12 cellular contexts compared by ENCODE assay signal in genomic region chr16:8865145-8865882, GRCh38. TPM values are rescaled to one million over a fixed set of nuclear protein-coding genes. Genes with fewer than 3 reads are reported as not detected.
DNase-seq lines count a peak whose midpoint lies in the region; ATAC-seq and TF ChIP-seq lines count a peak whose summit lies in the region.
"Had no signal": no experiment of that assay in that cellular context is flagged by ENCODE, and none has a peak within 500 bp of the region (broad histone marks: within the 10 kb centered on the region; RNA-seq: fewer than 3 reads in every experiment).

No MANE protein-coding gene starts in this region.

- H3K9me3 Mint-ChIP-seq in GM23338 = no peaks in the 10 kb centered on the region; the same call in 2 of the 3 replicates
- H3K9me3 Mint-ChIP-seq in natural killer cell = no peaks in the 10 kb centered on the region

- H3K27ac ChIP-seq in 22Rv1 = peak overlapping the region; percentile 46; the same call in 1 of the 2 replicates
- peak overlapping the region; percentile 95 for H3K27ac ChIP-seq in GM23338 (ENCODE audit: low read depth)
- peak overlapping the region; percentile 83 for H3K27ac ChIP-seq in caudate nucleus (ENCODE audit: low read depth, low read length)

- H3K36me3 ChIP-seq in GM23338 (ENCODE audit: insufficient read depth) = no peaks in the 10 kb centered on the region

- intact Hi-C loops in natural killer cell (cut with micrococcal nuclease) = loop anchor here (5.0 kb wide), 1 partner anchor 193 kb away; the partner anchor contains the start of gene ABAT

- DNase-seq in GM23338 (ENCODE audit: low spot score) (no peak), caudate nucleus (lab: John Stamatoyannopoulos, UW) (no peak), natural killer cell (no peak), hippocampal formation (lab: John Stamatoyannopoulos, UW) (no peak), NCI-H524 (lab: John Stamatoyannopoulos, UW) (no peak), NCI-H2107 treated with DMSO at 0.1 percent for 48 hours (lab: John Stamatoyannopoulos, UW; ENCODE audit: unreplicated experiment) (no peak), NCI-H526 (lab: John Stamatoyannopoulos, UW) (no peak)
- DNase-seq: activated CD4-positive, CD25-positive, alpha-beta regulatory T cell; NCI-H1105 treated with DMSO at 0.1 percent for 48 hours had no signal

- H3K36me3 Mint-ChIP-seq in GM23338 (ENCODE audit: low read depth) (peaks cover 41% of the 10 kb centered on the region), natural killer cell (no peaks in the 10 kb centered on the region)

- H3K4me1 Mint-ChIP-seq in GM23338 = peaks cover 57% of the 10 kb centered on the region
- peaks cover 50 to 72% of the 10 kb centered on the region in 2 donors for H3K4me1 Mint-ChIP-seq in natural killer cell

- no peak overlapping the region for H2AFZ ChIP-seq in GM23338

- peaks cover 82% of the 10 kb centered on the region for H3K79me2 ChIP-seq in GM23338 (replicated peaks; ENCODE audit: insufficient read depth)

- H3K4me3 Mint-ChIP-seq in GM23338 (peak overlapping the region; percentile 89), natural killer cell (peak overlapping the region; percentile 31)

- peak overlapping the region; percentile 100 for H3K4me2 ChIP-seq in GM23338

- TF ChIP-seq CTCF in 22Rv1 (IDR thresholded peaks at IDR 0.05) (no peak), GM23338 (conservative IDR thresholded peaks at IDR 0.05; ENCODE audit: low read depth in 2 of 2) (no peak), natural killer cell (IDR thresholded peaks at IDR 0.05) (no peak)

- peak overlapping the region; percentile 100 for H3K4me3 ChIP-seq in GM23338
- H3K4me3 ChIP-seq: mucosa of descending colon had no signal

- no peaks in the 10 kb centered on the region for H3K27me3 ChIP-seq in GM23338 (ENCODE audit: insufficient read depth)

- peaks cover 64% of the 10 kb centered on the region for H4K20me1 ChIP-seq in GM23338 (replicated peaks; ENCODE audit: insufficient read depth)

- ATAC-seq in GM23338 = no peak
- no peak for ATAC-seq in natural killer cell
- ATAC-seq: mucosa of descending colon had no signal

- H3K27ac Mint-ChIP-seq in GM23338 (peak overlapping the region; percentile 90), natural killer cell (peak overlapping the region; percentile 29 to 50)

- H3K9me2 ChIP-seq in GM23338 (ENCODE audit: insufficient read depth) = no peaks in the 10 kb centered on the region

- H3K4me1 ChIP-seq in GM23338 (ENCODE audit: insufficient read depth) = peaks cover 53% of the 10 kb centered on the region

- H3K27me3 Mint-ChIP-seq in GM23338 (ENCODE audit: insufficient read depth, low read depth, poor library complexity) (peaks cover 40% of the 10 kb centered on the region), natural killer cell (ENCODE audit: low read depth in 2 of 2) (no peaks in the 10 kb centered on the region)

- H3F3A ChIP-seq in GM23338 (replicated peaks; ENCODE audit: low read depth) = peaks cover 37% of the 10 kb centered on the region

TF ChIP-seq in GM23338, 12 proteins besides CTCF, POLR2A, EP300 and RAD21 (continues in another document):
- no peak for TF ChIP-seq CREB1 (CRISPR knock-in tag; IDR thresholded peaks at IDR 0.05; ENCODE audit: low read depth)
- TF ChIP-seq STAT1 (IDR thresholded peaks at IDR 0.05; ENCODE audit: unreplicated experiment) = no peak
- no peak for TF ChIP-seq EZH2phosphoT487 (IDR thresholded peaks at IDR 0.05; ENCODE audit: unreplicated experiment)
- TF ChIP-seq ZNF462 (CRISPR knock-in tag; IDR thresholded peaks at IDR 0.05) = no peak
- TF ChIP-seq EZH2 (IDR thresholded peaks at IDR 0.05; ENCODE audit: low read depth, unreplicated experiment) = no peak
- TF ChIP-seq ZNF114 (CRISPR knock-in tag; IDR thresholded peaks at IDR 0.05) = no peak
- no peak for TF ChIP-seq NANOG (IDR thresholded peaks at IDR 0.05; ENCODE audit: borderline replicate concordance)
- no peak for TF ChIP-seq JUNB (IDR thresholded peaks at IDR 0.05; ENCODE audit: unreplicated experiment)
- TF ChIP-seq, protein P1, sequence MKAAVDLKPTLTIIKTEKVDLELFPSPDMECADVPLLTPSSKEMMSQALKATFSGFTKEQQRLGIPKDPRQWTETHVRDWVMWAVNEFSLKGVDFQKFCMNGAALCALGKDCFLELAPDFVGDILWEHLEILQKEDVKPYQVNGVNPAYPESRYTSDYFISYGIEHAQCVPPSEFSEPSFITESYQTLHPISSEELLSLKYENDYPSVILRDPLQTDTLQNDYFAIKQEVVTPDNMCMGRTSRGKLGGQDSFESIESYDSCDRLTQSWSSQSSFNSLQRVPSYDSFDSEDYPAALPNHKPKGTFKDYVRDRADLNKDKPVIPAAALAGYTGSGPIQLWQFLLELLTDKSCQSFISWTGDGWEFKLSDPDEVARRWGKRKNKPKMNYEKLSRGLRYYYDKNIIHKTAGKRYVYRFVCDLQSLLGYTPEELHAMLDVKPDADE (IDR thresholded peaks at IDR 0.05) = no peak
- no peak for TF ChIP-seq ZNF331 (CRISPR knock-in tag; IDR thresholded peaks at IDR 0.05; ENCODE audit: low read depth)

RNA-seq across cellular contexts. Expression of gene CARHSP1, which starts 3.5 kb away (rescaled TPM):
- 286 and 301 TPM in 2 replicates for total RNA-seq in GM23338 (2014; rRNA removed; shearing (Covaris generic))
- 324 and 339 TPM in 2 replicates for polyA plus RNA-seq in GM23338 (2016; fragmentation: Nextera tagmentation; extraction: Ambion mirVana)
- 10 to 100 TPM; 59.0 to 70.0 (median 60.1) TPM for total RNA-seq in natural killer cell

RNA-seq across cellular contexts. Expression of gene LITAFD, which starts 16.8 kb away (rescaled TPM):
- total RNA-seq in GM23338 (2014; rRNA removed; shearing (Covaris generic)) = not detected in 2 replicates
- not detected in 2 replicates for polyA plus RNA-seq in GM23338 (2016; fragmentation: Nextera tagmentation; extraction: Ambion mirVana)
- 1 to 10 TPM in 1 of 3 donors, under 1 TPM in 2; 0.21 to 1.1 (median 0.29) TPM for total RNA-seq in natural killer cell
- total RNA-seq: aorta, mucosa of descending colon had no signal
- polyA plus RNA-seq: aorta had no signal
